8 cellular contexts compared by ENCODE assay signal in genomic region chr1:12618661-12619395, GRCh38. TPM values are rescaled to one million over a fixed set of nuclear protein-coding genes. Genes with fewer than 3 reads are reported as not detected.
DNase-seq lines count a peak whose midpoint lies in the region; ATAC-seq and TF ChIP-seq lines count a peak whose summit lies in the region.

No MANE protein-coding gene starts in this region.

- H3K4me3 Mint-ChIP-seq in naive B cell = peak overlapping the region; percentile 87 to 96 (median 94)

- H3K27ac Mint-ChIP-seq in naive B cell = peak overlapping the region in 1 of 6 donors; percentile 13

- TF ChIP-seq CTCF in GM06990 (IDR thresholded peaks at IDR 0.05; ENCODE audit: insufficient read depth, low read length, poor library complexity, severe bottlenecking) = no peak

- H3K36me3 Mint-ChIP-seq in naive B cell = no peaks in the 10 kb centered on the region

- H3K9me3 Mint-ChIP-seq in naive B cell = no peaks in the 10 kb centered on the region

- peaks cover 9 to 57% (median 38%) of the 10 kb centered on the region in 3 donors for H3K27me3 Mint-ChIP-seq in naive B cell

- ATAC-seq in esophagus mucosa (peak; percentile 72), naive B cell (ENCODE audit: low read depth in 2 of 2) (peak in 1 of 2 donors; percentile 6), GM18505 (IDR thresholded peaks at IDR 0.05; ENCODE audit: unreplicated experiment) (no peak)

- DNase-seq in GM06990 (ENCODE audit: extremely low read depth, insufficient read length) (no peak), NCI-H69 (lab: John Stamatoyannopoulos, UW) (peak; percentile 70), activated T-cell treated with anti-CD3 and anti-CD28 coated beads for 48 hours (ENCODE audit: low read depth) (peak; percentile 72), naive B cell (no peak), germinal center (ENCODE audit: low spot score) (no peak)
- peak; percentile 60 for DNase-seq in stimulated activated naive CD4-positive, alpha-beta T cell treated with Interleukin-2 at 50 U/mL for 16 hours (lab: John Stamatoyannopoulos, UW)

- no peak for TF ChIP-seq POLR2A in GM18505 (IDR thresholded peaks at IDR 0.05; ENCODE audit: borderline replicate concordance, extremely low read depth, insufficient read depth, insufficient read length)

- no peaks in the 10 kb centered on the region for H3K36me3 ChIP-seq in GM06990 (ENCODE audit: control insufficient read depth, insufficient read depth, low read length)

- H3K27me3 ChIP-seq in GM06990 (replicated peaks; ENCODE audit: control insufficient read depth, insufficient read depth, low read length) = no peaks in the 10 kb centered on the region; the same call in 1 of the 2 replicates

- peak overlapping the region; percentile 56 for H3K4me3 ChIP-seq in GM06990 (replicated peaks; ENCODE audit: low read depth, low read length)

- peaks cover 35 to 47% (median 45%) of the 10 kb centered on the region in 3 donors for H3K4me1 Mint-ChIP-seq in naive B cell

RNA-seq across cellular contexts. Expression of gene DHRS3, which starts 0.8 kb away (rescaled TPM):
- 116 TPM for total RNA-seq in esophagus mucosa
- polyA plus RNA-seq in naive B cell (ENCODE audit: low read depth in 6 of 6) = 1 to 10 TPM in 2 of 6 donors, under 1 TPM in 3, not detected in 1; 0.21 to 1.9 (median 0.47) TPM

RNA-seq across cellular contexts. Expression of gene AADACL4, which starts 25.1 kb away (rescaled TPM):
- total RNA-seq in esophagus mucosa = not detected
- polyA plus RNA-seq in naive B cell (ENCODE audit: low read depth in 6 of 6) = not detected

Comparison
In these comparisons a context has a peak if more than half of its experiments do, and no peak if none do; other contexts are left out.
1. DNase-seq: peak in NCI-H69 (single experiment), activated T-cell treated with anti-CD3 and anti-CD28 coated beads for 48 hours (single experiment) and stimulated activated naive CD4-positive, alpha-beta T cell treated with Interleukin-2 at 50 U/mL for 16 hours (single experiment); none in GM06990 (single experiment), naive B cell (single experiment) and germinal center (single experiment).